18 cellular contexts compared by ENCODE assay signal in the genomic region with DNA sequence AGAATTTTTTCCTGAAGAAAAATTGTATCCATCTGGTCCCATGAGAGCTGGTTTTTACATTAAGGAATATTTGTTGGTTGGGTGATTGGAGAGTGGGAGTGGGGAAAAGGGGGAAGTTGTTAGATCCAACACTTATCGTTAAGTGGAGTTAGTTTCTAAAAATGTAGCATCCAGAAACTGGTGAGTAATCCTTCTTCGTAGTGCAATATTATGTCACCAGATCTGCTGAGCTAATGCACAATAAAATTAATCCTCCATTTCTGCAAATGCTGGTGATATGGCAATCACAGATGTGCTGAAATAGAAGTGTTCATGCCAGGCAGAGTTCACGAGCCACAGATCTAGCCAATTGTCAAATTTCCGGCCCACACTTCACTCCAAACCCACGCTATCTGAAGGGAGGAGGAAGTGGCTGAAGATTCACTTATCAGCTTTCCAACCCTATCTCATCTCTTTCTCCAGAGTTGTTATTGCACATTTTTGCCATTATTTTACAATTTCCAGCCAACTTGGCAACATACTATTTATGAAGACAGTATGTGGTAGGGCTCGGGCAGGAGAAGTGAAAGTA.
"Had no signal": no experiment of that assay in that cellular context is flagged by ENCODE, and none has a peak within 500 bp of the region (broad histone marks: within the 10 kb centered on the region; RNA-seq: fewer than 3 reads in every experiment).

No MANE protein-coding gene starts in this region.

- H3K9me3 ChIP-seq: heart left ventricle, ovary, upper lobe of left lung had no signal

- H3K36me3 ChIP-seq: heart left ventricle, ovary, upper lobe of left lung had no signal

- H3K27ac ChIP-seq: heart left ventricle, ovary, upper lobe of left lung had no signal

- H3K4me1 ChIP-seq: heart left ventricle, upper lobe of left lung had no signal

- DNase-seq: activated CD4-positive, alpha-beta memory T cell treated with anti-CD3 and anti-CD28 coated beads for 36 hours; activated CD4-positive, alpha-beta T cell treated with anti-CD3 and anti-CD28 coated beads for 48 hours; activated naive CD4-positive, alpha-beta T cell treated with Interleukin-2 at 50 U/mL for 16 hours; activated naive CD8-positive, alpha-beta T cell treated with anti-CD3 and anti-CD28 coated beads for 36 hours; activated T-cell treated with anti-CD3 and anti-CD28 coated beads, Interleukin-2, amount 50 U/mL, for 48 hours; heart left ventricle; left ventricle myocardium superior; mammary epithelial cell; midbrain; natural killer cell; ovary; right cardiac atrium; small intestine; stimulated activated CD4-positive, alpha-beta T cell treated with anti-CD3 and anti-CD28 coated beads, Interleukin-15, amount 100 ng/mL, for 24 hours; stimulated activated naive CD4-positive, alpha-beta T cell treated with Interleukin-2 at 50 U/mL for 16 hours; T1000; upper lobe of left lung had no signal

- FAIRE-seq: islet of Langerhans, small intestine had no signal

- ATAC-seq: heart left ventricle, left ventricle myocardium superior, natural killer cell, right cardiac atrium had no signal

- H3K27me3 ChIP-seq: ovary, upper lobe of left lung had no signal

- H3K4me3 ChIP-seq: heart left ventricle, ovary, upper lobe of left lung had no signal
